In genomic region chr13:31020996-31021395, GRCh38 we compare ENCODE assay signal across 23 cellular contexts.
DNase-seq lines count a peak whose midpoint lies in the region; ATAC-seq, FAIRE-seq and TF ChIP-seq lines count a peak whose summit lies in the region.
"Had no signal": no experiment of that assay in that cellular context is flagged by ENCODE, and none has a peak within 500 bp of the region (broad histone marks: within the 10 kb centered on the region; RNA-seq: fewer than 3 reads in every experiment).

No MANE protein-coding gene starts in this region.

- H3K79me2 ChIP-seq in astrocyte (ENCODE audit: insufficient read depth, low read length): no peaks in the 10 kb centered on the region

- H3K36me3 ChIP-seq in astrocyte (ENCODE audit: insufficient read depth, low read length): no peaks in the 10 kb centered on the region
- H3K36me3 ChIP-seq: BLaER1 had no signal

- H3K4me3 Mint-ChIP-seq in astrocyte (ENCODE audit: unreplicated experiment): no peak overlapping the region
- no peak overlapping the region for H3K4me3 Mint-ChIP-seq in nephron progenitor cell
- H3K4me3 Mint-ChIP-seq: B cell; CD4-positive, CD25-positive, alpha-beta regulatory T cell; CD8-positive, alpha-beta T cell; GM23338; H9 had no signal

- no peak overlapping the region for H3K27ac ChIP-seq in astrocyte (ENCODE audit: low read depth, low read length)
- H3K27ac ChIP-seq: A549, BLaER1, C4-2B had no signal

- peaks cover 2% of the 10 kb centered on the region for H3K27me3 ChIP-seq in astrocyte (ENCODE audit: insufficient read depth, low read length)
- H3K27me3 ChIP-seq: BLaER1 had no signal

- H3K4me2 ChIP-seq in astrocyte (ENCODE audit: low read length): peak overlapping the region; percentile 10
- H3K4me2 ChIP-seq: A549, BLaER1, GM23338 had no signal

- peaks cover 25% of the 10 kb centered on the region for H3K27me3 Mint-ChIP-seq in astrocyte (ENCODE audit: low read depth, unreplicated experiment)
- H3K27me3 Mint-ChIP-seq in nephron progenitor cell (ENCODE audit: low read depth, poor library complexity): peaks cover 19% of the 10 kb centered on the region

- no peaks in the 10 kb centered on the region for H3K9me3 ChIP-seq in astrocyte (ENCODE audit: insufficient read depth, low read depth, low read length)
- H3K9me3 ChIP-seq: A549, Caco-2 had no signal

- no peaks in the 10 kb centered on the region for H3K4me1 ChIP-seq in astrocyte (ENCODE audit: insufficient read depth, low read length)
- H3K4me1 ChIP-seq: A549, BLaER1, Caco-2 had no signal

- no peak for TF ChIP-seq CTCF in AG10803 (conservative IDR thresholded peaks at IDR 0.05; ENCODE audit: low read length)
- no peak for TF ChIP-seq CTCF in astrocyte (IDR thresholded peaks at IDR 0.05; ENCODE audit: insufficient read depth, low read depth, low read length)
- no peak for TF ChIP-seq CTCF in nephron progenitor cell (IDR thresholded peaks at IDR 0.05)

- no peak for FAIRE-seq in astrocyte (lab: Jason Lieb, UNC)
- FAIRE-seq: A549, GM12878, GM19239 had no signal

- H3K9ac ChIP-seq in astrocyte (ENCODE audit: low read length): no peak overlapping the region
- H3K9ac ChIP-seq: BLaER1 had no signal

- H2AFZ ChIP-seq in astrocyte (ENCODE audit: low read depth, low read length): no peak overlapping the region
- H2AFZ ChIP-seq: GM23338 had no signal

- H3K4me3 ChIP-seq in AG10803 (ENCODE audit: low read length): no peak overlapping the region
- H3K4me3 ChIP-seq in astrocyte (ENCODE audit: insufficient read depth, low read depth, low read length): no peak overlapping the region
- H3K4me3 ChIP-seq: A549, BLaER1, GM12878, GM23338 had no signal

- DNase-seq in AG10803 (ENCODE audit: low read depth): peak; percentile 8
- no peak for DNase-seq in astrocyte (ENCODE audit: low read depth)
- no peak for DNase-seq in nephron progenitor cell
- no peak for DNase-seq in activated CD4-positive, alpha-beta T cell treated with anti-CD3 and anti-CD28 coated beads for 48 hours
- no peak for DNase-seq in NCI-H2029 treated with DMSO at 0.1 percent for 48 hours (lab: John Stamatoyannopoulos, UW)
- DNase-seq: 8988T; Caco-2; CD4-positive, CD25-positive, alpha-beta regulatory T cell; CD8-positive, alpha-beta T cell; DMS153; DND-41; EL; GDM1; H9 had no signal

- peaks cover 5% of the 10 kb centered on the region for H3K9me3 Mint-ChIP-seq in astrocyte (ENCODE audit: unreplicated experiment)
- peaks cover 5% of the 10 kb centered on the region for H3K9me3 Mint-ChIP-seq in nephron progenitor cell
- H3K9me3 Mint-ChIP-seq: CD8-positive, alpha-beta T cell; GM23338; H9 had no signal

- H3K4me1 Mint-ChIP-seq in astrocyte (ENCODE audit: low read depth, unreplicated experiment): peaks cover 6% of the 10 kb centered on the region
- H3K4me1 Mint-ChIP-seq in nephron progenitor cell: no peaks in the 10 kb centered on the region
- H3K4me1 Mint-ChIP-seq: B cell; CD4-positive, CD25-positive, alpha-beta regulatory T cell had no signal

- no peaks in the 10 kb centered on the region for H3K36me3 Mint-ChIP-seq in astrocyte (ENCODE audit: low read depth, unreplicated experiment)
- no peaks in the 10 kb centered on the region for H3K36me3 Mint-ChIP-seq in nephron progenitor cell (ENCODE audit: low read depth)
- H3K36me3 Mint-ChIP-seq: CD4-positive, CD25-positive, alpha-beta regulatory T cell; CD8-positive, alpha-beta T cell had no signal

- no peak for ATAC-seq in HG02678 (IDR thresholded peaks at IDR 0.05; ENCODE audit: unreplicated experiment)
- ATAC-seq: A549; CD8-positive, alpha-beta T cell; GM12878; GM23338; HCT116 had no signal

- no peaks in the 10 kb centered on the region for H4K20me1 ChIP-seq in astrocyte (ENCODE audit: insufficient read depth, low read length)
- H4K20me1 ChIP-seq: BLaER1 had no signal

- H3K27ac Mint-ChIP-seq in astrocyte (ENCODE audit: unreplicated experiment) (no peak overlapping the region), nephron progenitor cell (peak overlapping the region; percentile 29)
- H3K27ac Mint-ChIP-seq: B cell; CD4-positive, CD25-positive, alpha-beta regulatory T cell; CD8-positive, alpha-beta T cell; GM23338 had no signal
